Comparison of ENCODE assay signal across 20 cellular contexts in the genomic region with DNA sequence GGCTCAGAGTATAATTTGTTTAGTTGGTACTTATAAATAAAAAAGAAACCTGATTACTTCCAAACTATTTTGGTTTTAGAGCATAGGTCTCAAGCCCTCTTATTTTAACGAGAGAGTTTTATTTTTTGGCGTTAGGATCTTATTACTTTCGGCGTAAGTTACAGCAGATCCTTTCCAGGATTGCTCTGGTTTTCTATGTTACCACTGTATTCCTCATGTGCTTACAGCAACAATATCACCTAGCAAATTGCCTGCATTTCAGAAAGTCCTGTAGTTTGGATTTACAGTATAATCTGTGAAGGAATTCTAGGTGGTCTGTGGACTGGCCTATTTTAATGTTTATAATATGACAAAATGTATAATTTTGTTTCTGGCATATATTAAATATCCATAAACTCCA. TPM values are rescaled to one million over a fixed set of nuclear protein-coding genes. Genes with fewer than 3 reads are reported as not detected.
DNase-seq lines count a peak whose midpoint lies in the region; ATAC-seq and TF ChIP-seq lines count a peak whose summit lies in the region.
"Had no signal": no experiment of that assay in that cellular context is flagged by ENCODE, and none has a peak within 500 bp of the region (broad histone marks: within the 10 kb centered on the region; RNA-seq: fewer than 3 reads in every experiment).

No MANE protein-coding gene starts in this region.

- peaks cover 25% of the 10 kb centered on the region; the same call in 1 of the 2 replicates for H3K36me3 Mint-ChIP-seq in HFFc6 (ENCODE audit: low read depth)
- H3K36me3 Mint-ChIP-seq in MCF 10A (ENCODE audit: insufficient read depth, unreplicated experiment), result peaks cover 54% of the 10 kb centered on the region

- TF ChIP-seq POLR2A in stomach (IDR thresholded peaks at IDR 0.05), result no peak

- ATAC-seq in left colon, result peak; percentile 69
- no peak for ATAC-seq in aorta (ENCODE audit: low FRiP score)
- ATAC-seq in GM19351 (IDR thresholded peaks at IDR 0.05; ENCODE audit: unreplicated experiment), result no peak
- no peak for ATAC-seq in HG03045 (IDR thresholded peaks at IDR 0.05; ENCODE audit: unreplicated experiment)
- no peak for ATAC-seq in GM19035 (IDR thresholded peaks at IDR 0.05; ENCODE audit: unreplicated experiment)
- ATAC-seq: activated T-cell treated with anti-CD3 and anti-CD28 coated beads, Interleukin-2, amount 50 U/mL, for 72 hours; stimulated activated naive B cell treated with anti-CD40 and anti-IgM and Interleukin-4, amounts not matched to agents 10 μg/mL and 1 μg/mL and 100 μg/mL, for 72 hours had no signal

- H3K27ac Mint-ChIP-seq in HFFc6 (peak overlapping the region; percentile 93), MCF 10A (ENCODE audit: low read depth, unreplicated experiment) (peak overlapping the region; percentile 77)
- H3K27ac Mint-ChIP-seq: activated naive CD4-positive, alpha-beta T cell treated with anti-CD3 and anti-CD28 coated beads, Interleukin-2, amount 50 U/mL, for 24 hours; activated T-cell treated with anti-CD3 and anti-CD28 coated beads, Interleukin-2, amount 50 U/mL, for 72 hours; stimulated activated naive B cell treated with anti-CD40 and anti-IgM and Interleukin-4, amounts not matched to agents 10 μg/mL and 1 μg/mL and 100 μg/mL, for 72 hours; T-helper 2 cell treated with Interferon-gamma antibody and Interleukin-4, amounts not matched to agents 5 μg/mL and 100 μg/mL, for 36 hours had no signal

- CTCF ChIA-PET in MCF 10A (lab: Yijun Ruan, JAX), result interaction anchor here (0.5 to 1.3 kb wide), 2 partner anchors 131 to 300 kb away, joined by 5 to 6 read pairs; partner anchors contain the start of gene CENPW

- WGBS in stomach, 5 donors, result 68 to 88% (median 83%) methylated on average over 4 of the region's 4 CpGs
- 83 to 86% methylated on average over 4 of the region's 4 CpGs for WGBS in aorta, 2 donors

- H3K9me3 ChIP-seq in stomach (no peaks in the 10 kb centered on the region), aorta (ENCODE audit: control insufficient read depth, low read length) (no peaks in the 10 kb centered on the region)
- H3K9me3 ChIP-seq: HAP-1 had no signal

- TF ChIP-seq EP300 in stomach (IDR thresholded peaks at IDR 0.05), result no peak

- peaks cover 0 to 19% (median 2%) of the 10 kb centered on the region in 4 donors for H3K36me3 ChIP-seq in stomach
- H3K36me3 ChIP-seq in aorta (ENCODE audit: control insufficient read depth in 1 of 2, insufficient read depth in 2 of 2, low read length in 1 of 2), result peaks cover 0 to 2% of the 10 kb centered on the region in 2 donors

- no peak for DNase-seq in HFFc6
- DNase-seq in MCF 10A (ENCODE audit: unreplicated experiment), result no peak
- DNase-seq in left colon, result no peak
- DNase-seq in stomach, result no peak
- DNase-seq in aorta, result no peak
- DNase-seq: activated CD4-positive, CD25-positive, alpha-beta regulatory T cell; activated T-cell treated with anti-CD3 and anti-CD28 coated beads, Interleukin-2, amount 50 U/mL, for 72 hours; glutamatergic neuron; mesendoderm; NCI-H1092; NCI-H526; retina; stimulated activated CD4-positive, alpha-beta T cell treated with anti-CD3 and anti-CD28 coated beads, Interleukin-15, amount 100 ng/mL, for 24 hours; stimulated activated naive B cell treated with anti-CD40 and anti-IgM and Interleukin-4, amounts not matched to agents 10 μg/mL and 1 μg/mL and 100 μg/mL, for 72 hours had no signal

- no TSS peak for BruUV-seq in MCF 10A (replicated peaks; lab: Mats Ljungman, UMichigan)

- peaks cover 10 to 38% (median 23%) of the 10 kb centered on the region in 4 donors for H3K4me1 ChIP-seq in stomach
- H3K4me1 ChIP-seq in aorta (ENCODE audit: control insufficient read depth in 1 of 2, insufficient read depth in 2 of 2, low read length in 2 of 2), result no peaks in the 10 kb centered on the region
- H3K4me1 ChIP-seq: HAP-1 had no signal

- peaks cover 52% of the 10 kb centered on the region for H3K4me1 Mint-ChIP-seq in HFFc6 (ENCODE audit: low read depth)
- peaks cover 13% of the 10 kb centered on the region for H3K4me1 Mint-ChIP-seq in MCF 10A (ENCODE audit: insufficient read depth, unreplicated experiment)
- H3K4me1 Mint-ChIP-seq: stimulated activated naive B cell treated with anti-CD40 and anti-IgM and Interleukin-4, amounts not matched to agents 10 μg/mL and 1 μg/mL and 100 μg/mL, for 72 hours had no signal

- no peak for TF ChIP-seq CTCF in HFFc6 (IDR thresholded peaks at IDR 0.05)
- no peak for TF ChIP-seq CTCF in MCF 10A (IDR thresholded peaks at IDR 0.05; ENCODE audit: unreplicated experiment)
- TF ChIP-seq CTCF in stomach (IDR thresholded peaks at IDR 0.05), result no peak

- intact Hi-C loops in MCF 10A (cut with micrococcal nuclease), result no loop called here
- intact Hi-C loops in left colon (cut with DNase I, micrococcal nuclease), result no loop called here
- intact Hi-C loops in stomach (cut with DNase I; ENCODE audit: low total_unique reads), result no loop called here
- intact Hi-C loops in aorta (cut with DNase I), result no loop called here

- H3K27ac ChIP-seq in stomach (peak overlapping the region; percentile 61 to 82 (median 69)), aorta (ENCODE audit: low read depth in 1 of 2, low read length in 2 of 2) (peak overlapping the region in 1 of 2 donors; percentile 28)

- H3K4me3 ChIP-seq in stomach (no peak overlapping the region), aorta (ENCODE audit: low read length in 2 of 2) (no peak overlapping the region)
- H3K4me3 ChIP-seq: HAP-1 had no signal

- POLR2A ChIA-PET in MCF 10A (lab: Yijun Ruan, JAX), result interaction anchor here (0.7 kb wide), 1 partner anchor 15 kb away, joined by 3 read pairs; no protein-coding TSS in a partner anchor

- H3K9me3 Mint-ChIP-seq in HFFc6 (peaks cover 5% of the 10 kb centered on the region), MCF 10A (ENCODE audit: unreplicated experiment) (no peaks in the 10 kb centered on the region)

- H3K27me3 ChIP-seq in stomach (no peaks in the 10 kb centered on the region), aorta (ENCODE audit: control insufficient read depth in 1 of 2, insufficient read depth in 2 of 2, low read length in 1 of 2) (no peaks in the 10 kb centered on the region)

- H3K4me3 Mint-ChIP-seq in HFFc6 (peak overlapping the region; percentile 80; the same call in 1 of the 2 replicates), MCF 10A (ENCODE audit: unreplicated experiment) (no peak overlapping the region)
- H3K4me3 Mint-ChIP-seq: activated naive CD4-positive, alpha-beta T cell treated with anti-CD3 and anti-CD28 coated beads, Interleukin-2, amount 50 U/mL, for 24 hours; activated T-cell treated with anti-CD3 and anti-CD28 coated beads, Interleukin-2, amount 50 U/mL, for 72 hours; stimulated activated naive B cell treated with anti-CD40 and anti-IgM and Interleukin-4, amounts not matched to agents 10 μg/mL and 1 μg/mL and 100 μg/mL, for 72 hours; T-helper 2 cell treated with Interferon-gamma antibody and Interleukin-4, amounts not matched to agents 5 μg/mL and 100 μg/mL, for 36 hours had no signal

- H3K27me3 Mint-ChIP-seq in HFFc6 (ENCODE audit: insufficient read depth) (no peaks in the 10 kb centered on the region), MCF 10A (ENCODE audit: insufficient read depth, unreplicated experiment) (no peaks in the 10 kb centered on the region)
- H3K27me3 Mint-ChIP-seq: activated naive CD4-positive, alpha-beta T cell treated with anti-CD3 and anti-CD28 coated beads, Interleukin-2, amount 50 U/mL, for 24 hours; stimulated activated naive B cell treated with anti-CD40 and anti-IgM and Interleukin-4, amounts not matched to agents 10 μg/mL and 1 μg/mL and 100 μg/mL, for 72 hours had no signal

RNA-seq across cellular contexts. Expression of gene TRMT11, which starts 54.1 kb away (rescaled TPM):
- 10 to 100 TPM; 12.8 to 20.7 (median 15.2) TPM for total RNA-seq in HFFc6 (2021; fragmentation: NEBNext Ultra II Directional; extraction: Animal tissue kit (Norgen Biotek cat#: 25700))
- total RNA-seq in MCF 10A (2022) (28.8 and 32.5 TPM in 2 replicates), left colon (10 to 100 TPM; 15.9 to 17.2 TPM), stomach (100 to 1,000 TPM in 1 of 5 donors, 10 to 100 TPM in 4; 49.7 to 124 (median 52.5) TPM), aorta (10 to 100 TPM; 30.4 to 34.3 TPM)
- polyA plus RNA-seq in stomach (10 to 100 TPM in 1 of 3 donors, 1 to 10 TPM in 2; 7.0 to 10.2 (median 9.3) TPM), aorta (10 to 100 TPM; 13.9 to 23.0 TPM)
